ENCODE assay signal across 16 cellular contexts in genomic region chr2:24768601-24769000, GRCh38. TPM values are rescaled to one million over a fixed set of nuclear protein-coding genes. Genes with fewer than 3 reads are reported as not detected.
DNase-seq lines count a peak whose midpoint lies in the region; ATAC-seq and TF ChIP-seq lines count a peak whose summit lies in the region.
"Had no signal": no experiment of that assay in that cellular context is flagged by ENCODE, and none has a peak within 500 bp of the region (broad histone marks: within the 10 kb centered on the region; RNA-seq: fewer than 3 reads in every experiment).

No MANE protein-coding gene starts in this region.

- no peaks in the 10 kb centered on the region for H3K9me3 Mint-ChIP-seq in Caco-2 (ENCODE audit: unreplicated experiment)
- H3K9me3 Mint-ChIP-seq in brain: no peaks in the 10 kb centered on the region
- H3K9me3 Mint-ChIP-seq: CD14-positive monocyte had no signal

- H3K27me3 ChIP-seq in Caco-2 (replicated peaks; ENCODE audit: control insufficient read depth, insufficient read depth, low read length) (no peaks in the 10 kb centered on the region), testis (no peaks in the 10 kb centered on the region)
- H3K27me3 ChIP-seq: MG63, Peyer's patch had no signal

- H3K4me3 ChIP-seq in Caco-2 (ENCODE audit: low read depth, low read length) (no peak overlapping the region), testis (no peak overlapping the region)
- H3K4me3 ChIP-seq: MG63, Peyer's patch had no signal

- peak; percentile 55 to 70 for ATAC-seq in left cardiac atrium

- H3K9me3 ChIP-seq in Caco-2: peaks cover 4% of the 10 kb centered on the region; the same call in 1 of the 2 replicates
- H3K9me3 ChIP-seq in testis: no peaks in the 10 kb centered on the region
- H3K9me3 ChIP-seq: MG63, Peyer's patch had no signal

- H3K27ac ChIP-seq in testis: no peak overlapping the region
- H3K27ac ChIP-seq: Peyer's patch had no signal

- TSS peak; percentile 20 for BruUV-seq in Caco-2 (replicated peaks; lab: Mats Ljungman, UMichigan)

- no peak for DNase-seq in Caco-2
- DNase-seq in left cardiac atrium: peak; percentile 57
- peak; percentile 57 for DNase-seq in testis
- DNase-seq in inferior parietal cortex (ENCODE audit: extremely low spot score): no peak
- DNase-seq in NCI-H510A (lab: John Stamatoyannopoulos, UW): no peak
- no peak for DNase-seq in AML-193 (lab: John Stamatoyannopoulos, UW)
- DNase-seq: EL, H7, Karpas-422, MG63, NCI-H1092, NCI-H2081 treated with DMSO at 0.1 percent for 48 hours, Peyer's patch, SIG-M5 had no signal

- TF ChIP-seq POLR2A in testis (IDR thresholded peaks at IDR 0.05): no peak

- intact Hi-C loops in Caco-2 (cut with micrococcal nuclease; ENCODE audit: unreplicated experiment): no loop called here
- intact Hi-C loops in left cardiac atrium (cut with DNase I): no loop called here
- intact Hi-C loops in testis (cut with DNase I; ENCODE audit: low total_unique reads): no loop called here

- H3K36me3 Mint-ChIP-seq in Caco-2 (ENCODE audit: insufficient read depth, unreplicated experiment) (peaks cover 43% of the 10 kb centered on the region), brain (peaks cover 67% of the 10 kb centered on the region)

- H3K36me3 ChIP-seq in Caco-2 (ENCODE audit: control insufficient read depth, insufficient read depth, low read length) (peaks cover 5% of the 10 kb centered on the region), testis (ENCODE audit: low read depth, missing control alignments) (no peaks in the 10 kb centered on the region)
- H3K36me3 ChIP-seq: MG63 had no signal

- TF ChIP-seq CTCF in Caco-2 (IDR thresholded peaks at IDR 0.05; ENCODE audit: insufficient read depth in 1 of 2, low read depth in 1 of 2, low read length in 1 of 2, severe bottlenecking in 1 of 2, unreplicated experiment in 1 of 2) (no peak), brain (conservative IDR thresholded peaks at IDR 0.05) (no peak), testis (IDR thresholded peaks at IDR 0.05) (no peak)

- CTCF ChIA-PET in Caco-2 (lab: Charles Lee): no interaction called here

- H3K4me3 Mint-ChIP-seq in Caco-2 (ENCODE audit: unreplicated experiment): no peak overlapping the region
- H3K4me3 Mint-ChIP-seq in brain: peak overlapping the region in 1 of 5 experiments; percentile 36
- H3K4me3 Mint-ChIP-seq: CD14-positive monocyte had no signal

- H3K27me3 Mint-ChIP-seq in Caco-2 (ENCODE audit: insufficient read depth, unreplicated experiment) (no peaks in the 10 kb centered on the region), brain (no peaks in the 10 kb centered on the region)

- H3K27ac Mint-ChIP-seq in Caco-2 (ENCODE audit: unreplicated experiment) (no peak overlapping the region), brain (peak overlapping the region in 3 of 5 experiments; percentile 56 to 74 (median 67))
- H3K27ac Mint-ChIP-seq: CD14-positive monocyte had no signal

- peaks cover 36% of the 10 kb centered on the region for H3K4me1 ChIP-seq in Caco-2
- H3K4me1 ChIP-seq in testis: no peaks in the 10 kb centered on the region
- H3K4me1 ChIP-seq: Peyer's patch had no signal

- peaks cover 29% of the 10 kb centered on the region for H3K4me1 Mint-ChIP-seq in Caco-2 (ENCODE audit: low read depth, unreplicated experiment)
- peaks cover 4% of the 10 kb centered on the region for H3K4me1 Mint-ChIP-seq in brain
- H3K4me1 Mint-ChIP-seq: CD14-positive monocyte had no signal

- POLR2A ChIA-PET in Caco-2 (lab: Charles Lee): no interaction called here

- WGBS in testis, 2 donors: 52 to 62% methylated on average over 7 of the region's 7 CpGs

RNA-seq across cellular contexts. Expression of gene PTRHD1, which starts 24.6 kb away (rescaled TPM):
- total RNA-seq in Caco-2 (2022) (49.4 and 52.8 TPM in 2 replicates), left cardiac atrium (10 to 100 TPM; 19.8 to 24.3 TPM), testis (10 to 100 TPM; 60.4 to 61.3 TPM)
- polyA plus RNA-seq in brain (ENCODE audit: insufficient read depth, low read depth, low replicate concordance) (58.8 TPM), testis (ENCODE audit: insufficient read depth, low read depth, low replicate concordance) (122 TPM)

RNA-seq across cellular contexts. Expression of gene CENPO, which starts 24.6 kb away (rescaled TPM):
- total RNA-seq in Caco-2 (2022) (54.8 and 58.3 TPM in 2 replicates), left cardiac atrium (1 to 10 TPM; 3.0 to 4.2 TPM), testis (10 to 100 TPM; 27.1 to 32.8 TPM)
- polyA plus RNA-seq in brain (ENCODE audit: insufficient read depth, low read depth, low replicate concordance) (27.4 TPM), testis (ENCODE audit: insufficient read depth, low read depth, low replicate concordance) (41.2 TPM)

Comparison
In these comparisons a context has a peak if more than half of its experiments do, and no peak if none do; other contexts are left out.
1. DNase-seq: peak in left cardiac atrium (single experiment) and testis (single experiment); none in Caco-2 (0 of 2), inferior parietal cortex (single experiment), NCI-H510A (single experiment) and AML-193 (0 of 2).
2. RNA of gene CENPO, which starts 24.6 kb away (total RNA-seq): 54.8 to 58.3 TPM in Caco-2 and 27.1 to 32.8 TPM in testis; 3.0 to 4.2 TPM in left cardiac atrium; every median in the first group is over 4 times any median in the second.